In the genomic region with DNA sequence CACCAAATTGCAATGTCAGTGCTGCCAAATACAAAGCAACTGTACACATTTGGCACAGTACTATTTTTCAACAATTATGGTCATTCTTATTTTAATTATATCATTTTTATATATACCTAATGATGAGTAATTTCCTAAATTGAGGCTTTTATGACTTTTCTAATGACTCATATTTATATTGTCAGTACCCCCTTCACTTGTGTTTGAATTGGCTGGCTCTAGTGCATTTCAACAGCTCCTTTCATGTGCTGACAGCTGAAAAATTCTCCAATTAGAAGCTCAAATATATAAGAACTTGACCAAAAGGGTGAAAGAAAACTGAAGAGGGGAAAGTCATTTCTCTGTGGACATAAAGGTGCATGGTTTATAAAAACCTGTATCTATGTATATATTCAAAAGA, we compare ENCODE assay signal across 14 cellular contexts.
DNase-seq lines count a peak whose midpoint lies in the region; TF ChIP-seq lines count a peak whose summit lies in the region.
"Had no signal": no experiment of that assay in that cellular context is flagged by ENCODE, and none has a peak within 500 bp of the region (broad histone marks: within the 10 kb centered on the region; RNA-seq: fewer than 3 reads in every experiment).

No MANE protein-coding gene starts in this region.

- TF ChIP-seq CTCF in fibroblast of the aortic adventitia (IDR thresholded peaks at IDR 0.05; ENCODE audit: insufficient read depth, low read length) (no peak), lower leg skin (IDR thresholded peaks at IDR 0.05) (no peak)

- TF ChIP-seq POLR2A in lower leg skin (IDR thresholded peaks at IDR 0.05) = no peak

- H3K36me3 Mint-ChIP-seq in activated T-cell treated with anti-CD3 and anti-CD28 coated beads, Interleukin-2, amount 50 U/mL, for 24 hours (ENCODE audit: low read depth) = no peaks in the 10 kb centered on the region
- H3K36me3 Mint-ChIP-seq: neural progenitor cell had no signal

- H3K27ac Mint-ChIP-seq in activated T-cell treated with anti-CD3 and anti-CD28 coated beads, Interleukin-2, amount 50 U/mL, for 24 hours = no peak overlapping the region
- H3K27ac Mint-ChIP-seq: neural progenitor cell had no signal

- H3K4me3 ChIP-seq in fibroblast of the aortic adventitia (ENCODE audit: low read depth, low read length) = no peak overlapping the region
- no peak overlapping the region for H3K4me3 ChIP-seq in lower leg skin (ENCODE audit: low read depth, poor library complexity, severe bottlenecking)
- H3K4me3 ChIP-seq: BLaER1, coronary artery, neural progenitor cell, Peyer's patch had no signal

- intact Hi-C loops in lower leg skin (cut with DNase I; ENCODE audit: low total_unique reads) = no loop called here

- H3K9me3 Mint-ChIP-seq in activated T-cell treated with anti-CD3 and anti-CD28 coated beads, Interleukin-2, amount 50 U/mL, for 24 hours = peaks cover 10% of the 10 kb centered on the region

- DNase-seq in ELR (ENCODE audit: low read depth) (peak; percentile 61), NCI-H1105 treated with DMSO at 0.1 percent for 48 hours (lab: John Stamatoyannopoulos, UW) (peak; percentile 85), SHP77 treated with DMSO at 0.1 percent for 48 hours (lab: John Stamatoyannopoulos, UW) (peak; percentile 73), fibroblast of the aortic adventitia (ENCODE audit: low read depth) (peak; percentile 37), OCI-M1 (lab: John Stamatoyannopoulos, UW) (no peak), lower leg skin (ENCODE audit: low spot score in 2 of 2) (no peak), superior temporal gyrus (ENCODE audit: extremely low spot score) (no peak)
- no peak for DNase-seq in activated T-cell treated with anti-CD3 and anti-CD28 coated beads, Interleukin-2, amount 50 U/mL, for 24 hours
- DNase-seq: anterior cingulate cortex, NCI-H82, Peyer's patch had no signal

- H3K27me3 Mint-ChIP-seq in activated T-cell treated with anti-CD3 and anti-CD28 coated beads, Interleukin-2, amount 50 U/mL, for 24 hours = no peaks in the 10 kb centered on the region

- H3K4me1 Mint-ChIP-seq in activated T-cell treated with anti-CD3 and anti-CD28 coated beads, Interleukin-2, amount 50 U/mL, for 24 hours (ENCODE audit: low read depth) = no peaks in the 10 kb centered on the region
- H3K4me1 Mint-ChIP-seq: neural progenitor cell had no signal

- no peak overlapping the region for H3K4me3 Mint-ChIP-seq in activated T-cell treated with anti-CD3 and anti-CD28 coated beads, Interleukin-2, amount 50 U/mL, for 24 hours
- H3K4me3 Mint-ChIP-seq: neural progenitor cell had no signal

Comparison
In these comparisons a context has a peak if more than half of its experiments do, and no peak if none do; other contexts are left out.
1. DNase-seq: peak in ELR (single experiment), NCI-H1105 treated with DMSO at 0.1 percent for 48 hours (single experiment), SHP77 treated with DMSO at 0.1 percent for 48 hours (single experiment) and fibroblast of the aortic adventitia (single experiment); none in OCI-M1 (single experiment), activated T-cell treated with anti-CD3 and anti-CD28 coated beads, Interleukin-2, amount 50 U/mL, for 24 hours (single experiment), lower leg skin (0 of 2) and superior temporal gyrus (single experiment).